Comparison of ENCODE assay signal across 8 cellular contexts in the genomic region with DNA sequence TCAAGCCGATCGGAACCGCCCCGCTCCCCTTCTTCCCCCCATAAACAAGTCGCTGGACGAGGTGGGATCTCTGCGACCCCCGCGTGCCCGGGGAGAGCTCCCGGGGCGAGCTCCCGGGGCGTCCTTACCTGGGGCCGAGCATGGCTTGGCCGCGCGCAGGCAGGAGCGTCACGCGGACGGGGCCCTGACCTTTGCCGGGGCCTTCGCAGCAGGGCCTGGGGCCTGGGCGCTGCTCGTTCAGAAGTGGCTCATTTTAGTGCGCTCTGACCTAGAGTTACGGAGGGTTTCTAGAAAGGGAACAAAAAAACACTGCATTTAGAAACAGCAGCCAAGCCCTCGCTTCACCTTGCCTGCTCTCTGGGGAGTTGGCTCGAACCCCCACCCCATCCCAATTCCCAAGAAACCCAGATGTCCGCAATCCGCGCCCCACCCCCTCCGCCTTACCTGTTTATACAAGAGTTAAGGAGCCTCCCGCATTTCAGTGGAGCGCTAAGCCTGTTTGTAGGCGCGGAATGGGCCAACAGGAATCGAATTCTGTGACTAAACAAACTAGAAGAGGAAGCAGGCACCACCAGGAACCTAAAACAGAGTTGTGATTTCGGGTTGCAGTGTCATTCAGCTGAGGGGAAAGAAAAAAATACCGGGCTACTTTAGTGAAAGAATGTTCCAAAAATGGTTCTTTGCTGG. TPM values are rescaled to one million over a fixed set of nuclear protein-coding genes. Genes with fewer than 3 reads are reported as not detected.
DNase-seq lines count a peak whose midpoint lies in the region; ATAC-seq, FAIRE-seq and TF ChIP-seq lines count a peak whose summit lies in the region.

No MANE protein-coding gene starts in this region.

- POLR2A ChIA-PET in A549 (lab: Yijun Ruan, JAX) (interaction anchor here (0.6 to 1.3 kb wide), 3 partner anchors 42 to 898 kb away, joined by 3 to 5 read pairs (median 3); no protein-coding TSS in a partner anchor), WTC11 (lab: Charles Lee) (interaction anchor here (0.5 to 0.6 kb wide), 2 partner anchors 12 to 586 kb away, joined by 3 read pairs; no protein-coding TSS in a partner anchor)

- peak; percentile 17; the same call in 1 of the 2 replicates for TF ChIP-seq POLR2A in A549 (IDR thresholded peaks at IDR 0.05; ENCODE audit: low read length)
- peak; percentile 4 for TF ChIP-seq POLR2A in GM18951 (IDR thresholded peaks at IDR 0.05; ENCODE audit: extremely low read depth, insufficient read depth, insufficient read length)

- no peak for FAIRE-seq in A549 (lab: Jason Lieb, UNC)

- peaks cover 60% of the 10 kb centered on the region for H3K4me1 Mint-ChIP-seq in WTC11

- in situ Hi-C loops in GM18951 (cut with MboI; ENCODE audit: low sequenced_read_pairs, unreplicated experiment), result no loop called here

- H3K36me3 Mint-ChIP-seq in WTC11, result peaks cover 12% of the 10 kb centered on the region

- H3K27ac ChIP-seq in A549 (peak overlapping the region; percentile 98), iPS DF 6.9 (ENCODE audit: low read length) (peak overlapping the region; percentile 45)

- H3K27me3 ChIP-seq in iPS DF 6.9 (ENCODE audit: control insufficient read depth, insufficient read depth, low read length), result no peaks in the 10 kb centered on the region

- no peak for TF ChIP-seq EP300 in A549 (IDR thresholded peaks at IDR 0.05)

- DNase-seq in A549 (ENCODE audit: low read depth in 1 of 2, low spot score in 1 of 2) (peak; percentile 28 to 69), WTC11 (ENCODE audit: low spot score) (peak; percentile 83), iPS DF 6.9 (ENCODE audit: low read depth, low spot score) (no peak), sciatic nerve (ENCODE audit: low spot score) (peak; percentile 63), DMS153 treated with DMSO at 0.1 percent for 48 hours (lab: John Stamatoyannopoulos, UW; ENCODE audit: unreplicated experiment) (no peak)
- DNase-seq in activated CD4-positive, alpha-beta T cell treated with anti-CD3 and anti-CD28 coated beads, Interleukin-2, amount 50 U/mL, for 1 hour, result no peak

- intact Hi-C loops in sciatic nerve (cut with DNase I), result no loop called here

- H3K9me3 Mint-ChIP-seq in WTC11, result no peaks in the 10 kb centered on the region

- TF ChIP-seq RAD21 in A549 (conservative IDR thresholded peaks at IDR 0.05 in 1 of 2, IDR thresholded peaks at IDR 0.05 in 1 of 2), result no peak

- H3K9me3 ChIP-seq in A549, result no peaks in the 10 kb centered on the region
- H3K9me3 ChIP-seq in iPS DF 6.9 (ENCODE audit: control insufficient read depth, insufficient read depth, low read length), result no peaks in the 10 kb centered on the region

- H3K4me1 ChIP-seq in A549, result peaks cover 18% of the 10 kb centered on the region
- H3K4me1 ChIP-seq in iPS DF 6.9 (ENCODE audit: control insufficient read depth, insufficient read depth, low read length), result no peaks in the 10 kb centered on the region; the same call in 1 of the 2 replicates

- no peaks in the 10 kb centered on the region for H3K36me3 ChIP-seq in iPS DF 6.9 (ENCODE audit: control insufficient read depth, insufficient read depth, low read length)

- H3K27ac Mint-ChIP-seq in WTC11, result peak overlapping the region; percentile 100

- H3K4me3 ChIP-seq in A549 (peak overlapping the region; percentile 66), iPS DF 6.9 (ENCODE audit: low read length) (peak overlapping the region; percentile 69; the same call in 1 of the 2 replicates)

- TF ChIP-seq CTCF in A549 (IDR thresholded peaks at IDR 0.05) (no peak), WTC11 (IDR thresholded peaks at IDR 0.05) (no peak)

- H3K4me2 ChIP-seq in A549, result peak overlapping the region; percentile 95

- no peaks in the 10 kb centered on the region for H3K27me3 Mint-ChIP-seq in WTC11 (ENCODE audit: low read depth)

- CTCF ChIA-PET in A549 (lab: Yijun Ruan, JAX) (interaction anchor here (0.6 to 1.2 kb wide), 3 partner anchors 30 to 88 kb away, joined by 3 to 4 read pairs (median 3); no protein-coding TSS in a partner anchor), WTC11 (lab: Charles Lee) (interaction anchor here (0.5 to 2.0 kb wide), 3 partner anchors 8 to 69 kb away, joined by 3 to 4 read pairs (median 3); no protein-coding TSS in a partner anchor)

- peak overlapping the region; percentile 87 for H3K4me3 Mint-ChIP-seq in WTC11

- 1% methylated on average over 25 of the region's 41 CpGs for WGBS in A549 (ENCODE audit: missing lambda C conversion rate)
- no CpG with 5 or more reads among the region's 41 CpGs for WGBS in iPS DF 6.9 (ENCODE audit: insufficient coverage, insufficient read length)

- ATAC-seq in A549 (peak; percentile 82 to 88), HG03095 (IDR thresholded peaks at IDR 0.05; ENCODE audit: unreplicated experiment) (peak; percentile 54), WTC11 (peak; percentile 47), sciatic nerve (peak; percentile 70)

TF ChIP-seq in A549, 52 proteins besides CTCF, POLR2A, EP300 and RAD21:
- TF ChIP-seq, protein P1, sequence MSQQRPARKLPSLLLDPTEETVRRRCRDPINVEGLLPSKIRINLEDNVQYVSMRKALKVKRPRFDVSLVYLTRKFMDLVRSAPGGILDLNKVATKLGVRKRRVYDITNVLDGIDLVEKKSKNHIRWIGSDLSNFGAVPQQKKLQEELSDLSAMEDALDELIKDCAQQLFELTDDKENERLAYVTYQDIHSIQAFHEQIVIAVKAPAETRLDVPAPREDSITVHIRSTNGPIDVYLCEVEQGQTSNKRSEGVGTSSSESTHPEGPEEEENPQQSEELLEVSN (IDR thresholded peaks at IDR 0.05; ENCODE audit: borderline replicate concordance, low read depth), result peak; percentile 38; the same call in 1 of the 2 replicates
- TF ChIP-seq EHF (CRISPR knock-in tag; IDR thresholded peaks at IDR 0.05) (no peak), EHMT2 (IDR thresholded peaks at IDR 0.05; ENCODE audit: low read depth) (no peak)
- TF ChIP-seq, protein P2, sequence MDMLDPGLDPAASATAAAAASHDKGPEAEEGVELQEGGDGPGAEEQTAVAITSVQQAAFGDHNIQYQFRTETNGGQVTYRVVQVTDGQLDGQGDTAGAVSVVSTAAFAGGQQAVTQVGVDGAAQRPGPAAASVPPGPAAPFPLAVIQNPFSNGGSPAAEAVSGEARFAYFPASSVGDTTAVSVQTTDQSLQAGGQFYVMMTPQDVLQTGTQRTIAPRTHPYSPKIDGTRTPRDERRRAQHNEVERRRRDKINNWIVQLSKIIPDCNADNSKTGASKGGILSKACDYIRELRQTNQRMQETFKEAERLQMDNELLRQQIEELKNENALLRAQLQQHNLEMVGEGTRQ (IDR thresholded peaks at IDR 0.05), result no peak
- TF ChIP-seq, protein P3, sequence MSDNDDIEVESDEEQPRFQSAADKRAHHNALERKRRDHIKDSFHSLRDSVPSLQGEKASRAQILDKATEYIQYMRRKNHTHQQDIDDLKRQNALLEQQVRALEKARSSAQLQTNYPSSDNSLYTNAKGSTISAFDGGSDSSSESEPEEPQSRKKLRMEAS (IDR thresholded peaks at IDR 0.05), result peak; percentile 86

TF ChIP-seq in WTC11, 78 proteins besides CTCF, POLR2A, EP300 and RAD21 (continues in another document):
- TF ChIP-seq, protein P4, sequence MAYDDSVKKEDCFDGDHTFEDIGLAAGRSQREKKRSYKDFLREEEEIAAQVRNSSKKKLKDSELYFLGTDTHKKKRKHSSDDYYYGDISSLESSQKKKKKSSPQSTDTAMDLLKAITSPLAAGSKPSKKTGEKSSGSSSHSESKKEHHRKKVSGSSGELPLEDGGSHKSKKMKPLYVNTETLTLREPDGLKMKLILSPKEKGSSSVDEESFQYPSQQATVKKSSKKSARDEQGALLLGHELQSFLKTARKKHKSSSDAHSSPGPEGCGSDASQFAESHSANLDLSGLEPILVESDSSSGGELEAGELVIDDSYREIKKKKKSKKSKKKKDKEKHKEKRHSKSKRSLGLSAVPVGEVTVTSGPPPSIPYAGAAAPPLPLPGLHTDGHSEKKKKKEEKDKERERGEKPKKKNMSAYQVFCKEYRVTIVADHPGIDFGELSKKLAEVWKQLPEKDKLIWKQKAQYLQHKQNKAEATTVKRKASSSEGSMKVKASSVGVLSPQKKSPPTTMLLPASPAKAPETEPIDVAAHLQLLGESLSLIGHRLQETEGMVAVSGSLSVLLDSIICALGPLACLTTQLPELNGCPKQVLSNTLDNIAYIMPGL (CRISPR knock-in tag; IDR thresholded peaks at IDR 0.05), result 0 out of 2 replicates have a peak, but pooled peaks have one; percentile 45
- TF ChIP-seq ELF4 (CRISPR knock-in tag; IDR thresholded peaks at IDR 0.05; ENCODE audit: low read depth), result no peak
- TF ChIP-seq, protein P5, sequence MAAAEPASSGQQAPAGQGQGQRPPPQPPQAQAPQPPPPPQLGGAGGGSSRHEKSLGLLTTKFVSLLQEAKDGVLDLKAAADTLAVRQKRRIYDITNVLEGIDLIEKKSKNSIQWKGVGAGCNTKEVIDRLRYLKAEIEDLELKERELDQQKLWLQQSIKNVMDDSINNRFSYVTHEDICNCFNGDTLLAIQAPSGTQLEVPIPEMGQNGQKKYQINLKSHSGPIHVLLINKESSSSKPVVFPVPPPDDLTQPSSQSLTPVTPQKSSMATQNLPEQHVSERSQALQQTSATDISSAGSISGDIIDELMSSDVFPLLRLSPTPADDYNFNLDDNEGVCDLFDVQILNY (CRISPR knock-in tag; IDR thresholded peaks at IDR 0.05), result 0 out of 2 replicates have a peak, but pooled peaks have one; percentile 52
- 0 out of 2 replicates have a peak, but pooled peaks have one; percentile 15 for TF ChIP-seq TEAD1 (CRISPR knock-in tag; IDR thresholded peaks at IDR 0.05)
- no peak for TF ChIP-seq NR2C2 (CRISPR knock-in tag; IDR thresholded peaks at IDR 0.05)
- no peak for TF ChIP-seq CBFB (CRISPR knock-in tag; IDR thresholded peaks at IDR 0.05; ENCODE audit: low read depth)
- no peak for TF ChIP-seq FOXP1 (CRISPR knock-in tag; IDR thresholded peaks at IDR 0.05; ENCODE audit: borderline replicate concordance)
- TF ChIP-seq FOXK1 (CRISPR knock-in tag; IDR thresholded peaks at IDR 0.05), result peak; percentile 20; the same call in 1 of the 2 replicates

RNA-seq across cellular contexts. Expression of a gene that starts 0.8 kb away (rescaled TPM):
- 37.3 and 38.1 TPM in 2 replicates for polyA plus RNA-seq in A549 (2011; rRNA removed)
- polyA plus RNA-seq in A549 (2012; cell fraction: cytosol; rRNA removed), result 53.4 and 68.8 TPM in 2 replicates
- polyA plus RNA-seq in A549 (2012; cell fraction: nucleus; rRNA removed), result 63.9 and 115 TPM in 2 replicates
- 33.2 to 43.3 TPM (median 41.5 TPM) in 3 replicates for polyA plus RNA-seq in A549 (2017; fragmentation: RNase III; extraction: RNeasy Plus Mini Kit Qiagen cat#74134 plus additional on column Dnase treatment)
- 37.6 and 44.1 TPM in 2 replicates for polyA minus RNA-seq in A549 (2011; rRNA and poly(A)+ RNA removed)
- 89.0 to 97.9 TPM (median 92.5 TPM) in 3 replicates for total RNA-seq in WTC11 (2021)
- total RNA-seq in sciatic nerve, result 21.0 TPM

Comparison
In these comparisons a context has a peak if more than half of its experiments do, and no peak if none do; other contexts are left out.
1. DNase-seq: peak in A549 (2 of 2), WTC11 (single experiment) and sciatic nerve (single experiment); none in iPS DF 6.9 (single experiment), DMS153 treated with DMSO at 0.1 percent for 48 hours (single experiment) and activated CD4-positive, alpha-beta T cell treated with anti-CD3 and anti-CD28 coated beads, Interleukin-2, amount 50 U/mL, for 1 hour (single experiment).
2. Peak in every context shown above with its lines, with median percentiles within 50 percentile points of each other: ATAC-seq.